In the genomic region with DNA sequence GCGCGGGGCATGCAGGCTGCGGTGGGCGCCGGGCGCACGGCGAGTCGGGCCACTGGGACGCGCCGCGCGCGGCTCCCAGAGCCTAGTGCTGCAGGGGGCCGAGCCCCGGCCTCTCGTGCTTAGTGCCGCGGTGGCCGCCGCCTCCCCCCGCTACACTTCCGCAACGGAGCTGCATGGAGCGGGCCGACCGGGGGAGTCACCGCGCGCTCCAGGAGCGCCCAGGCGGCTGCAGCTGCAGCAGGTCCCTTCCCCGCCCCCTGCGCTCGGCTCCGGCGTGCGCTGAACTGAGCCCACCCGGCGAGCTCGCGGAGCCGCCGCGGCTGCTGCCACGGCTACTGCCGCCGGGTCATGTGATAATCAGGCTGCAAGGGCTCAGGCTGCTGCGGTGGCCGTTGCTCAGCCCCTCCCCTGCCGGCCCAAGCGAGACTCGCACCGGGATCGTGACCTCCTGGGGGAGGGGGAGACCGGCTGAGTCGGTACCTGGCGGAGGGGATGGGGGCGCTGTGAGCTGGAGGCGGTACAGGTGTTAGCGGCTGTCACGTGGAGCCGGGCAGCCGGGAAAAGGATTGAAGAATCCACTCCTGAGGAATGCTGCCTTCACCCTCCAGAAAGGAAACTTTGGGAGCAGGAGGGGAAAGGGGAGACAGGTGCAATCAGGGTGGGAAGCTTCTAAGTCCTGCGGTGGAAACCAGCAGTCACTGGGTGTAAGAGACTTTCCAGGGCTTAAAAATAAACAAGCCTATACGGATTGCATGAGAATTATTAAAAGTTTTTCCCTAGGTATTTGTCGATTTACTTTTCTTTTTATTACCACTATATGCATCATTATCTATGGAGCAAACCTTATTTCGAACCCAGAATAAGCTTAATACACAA, we compare ENCODE assay signal across 8 cellular contexts. TPM values are rescaled to one million over a fixed set of nuclear protein-coding genes. Genes with fewer than 3 reads are reported as not detected.
DNase-seq lines count a peak whose midpoint lies in the region; ATAC-seq and TF ChIP-seq lines count a peak whose summit lies in the region.

A gene with protein sequence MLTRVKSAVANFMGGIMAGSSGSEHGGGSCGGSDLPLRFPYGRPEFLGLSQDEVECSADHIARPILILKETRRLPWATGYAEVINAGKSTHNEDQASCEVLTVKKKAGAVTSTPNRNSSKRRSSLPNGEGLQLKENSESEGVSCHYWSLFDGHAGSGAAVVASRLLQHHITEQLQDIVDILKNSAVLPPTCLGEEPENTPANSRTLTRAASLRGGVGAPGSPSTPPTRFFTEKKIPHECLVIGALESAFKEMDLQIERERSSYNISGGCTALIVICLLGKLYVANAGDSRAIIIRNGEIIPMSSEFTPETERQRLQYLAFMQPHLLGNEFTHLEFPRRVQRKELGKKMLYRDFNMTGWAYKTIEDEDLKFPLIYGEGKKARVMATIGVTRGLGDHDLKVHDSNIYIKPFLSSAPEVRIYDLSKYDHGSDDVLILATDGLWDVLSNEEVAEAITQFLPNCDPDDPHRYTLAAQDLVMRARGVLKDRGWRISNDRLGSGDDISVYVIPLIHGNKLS (minus strand): TSS at position 352 of the 876 bp plus-strand sequence. CDS start 414 bp downstream, outside the sequence.

- H3K36me3 ChIP-seq in GM06990 (ENCODE audit: control insufficient read depth, insufficient read depth, low read length) (no peaks in the 10 kb centered on the region), HUES64 (ENCODE audit: insufficient read depth, low read length) (no peaks in the 10 kb centered on the region), OCI-LY3 (replicated peaks; ENCODE audit: low read depth, low read length) (no peaks in the 10 kb centered on the region), ascending aorta (no peaks in the 10 kb centered on the region)

- under 1% methylated on average over 66 of the region's 69 CpGs for WGBS in HUES64

- H3K9ac ChIP-seq in HUES64 (ENCODE audit: low read depth, low read length) (peak within 1 kb of the TSS; percentile 66), OCI-LY3 (ENCODE audit: low read length) (peak within 1 kb of the TSS; percentile 73)

- H3K27ac ChIP-seq in HUES64 (ENCODE audit: low read depth, low read length): peak within 1 kb of the TSS; percentile 32; the same call in 1 of the 2 replicates
- no peak within 1 kb of the TSS for H3K27ac ChIP-seq in OCI-LY3 (ENCODE audit: low read length)
- H3K27ac ChIP-seq in ascending aorta: peak within 1 kb of the TSS; percentile 63 to 81

- intact Hi-C loops in ascending aorta (cut with DNase I) (loop anchor here (2.0 to 10.0 kb wide), 4 partner anchors 73 to 330 kb away; no protein-coding TSS in a partner anchor), posterior vena cava (cut with DNase I) (no loop called here)

- H3K4me2 ChIP-seq in OCI-LY3 (ENCODE audit: low read length): peak within 1 kb of the TSS; percentile 88

- DNase-seq in GM06990 (ENCODE audit: extremely low read depth, insufficient read length) (peak; percentile 62), ascending aorta (ENCODE audit: low spot score in 2 of 2) (peak in 1 of 2 donors; percentile 69), hepatic stellate cell (ENCODE audit: low spot score) (peak; percentile 67), posterior vena cava (ENCODE audit: low spot score) (peak; percentile 83), GOT3 (lab: John Stamatoyannopoulos, UW) (no peak)

- H3K4me1 ChIP-seq in HUES64 (ENCODE audit: insufficient read depth, low read length): peaks cover 30% of the 10 kb centered on the region
- peaks cover 7% of the 10 kb centered on the region; the same call in 1 of the 2 replicates for H3K4me1 ChIP-seq in OCI-LY3 (ENCODE audit: low read length)
- peaks cover 0 to 4% of the 10 kb centered on the region in 2 donors for H3K4me1 ChIP-seq in ascending aorta

- H3K27me3 ChIP-seq in GM06990 (replicated peaks; ENCODE audit: control insufficient read depth, insufficient read depth, low read length) (peaks cover 2% of the 10 kb centered on the region), HUES64 (ENCODE audit: insufficient read depth, low read length) (peaks cover 10% of the 10 kb centered on the region; the same call in 1 of the 2 replicates), OCI-LY3 (ENCODE audit: low read depth, low read length) (peaks cover 25% of the 10 kb centered on the region), ascending aorta (no peaks in the 10 kb centered on the region)

- no peaks in the 10 kb centered on the region for H3K79me2 ChIP-seq in OCI-LY3 (ENCODE audit: low read length)

- H3K4me3 ChIP-seq in GM06990 (replicated peaks; ENCODE audit: low read depth, low read length): peak within 1 kb of the TSS; percentile 63
- peak within 1 kb of the TSS; percentile 68 for H3K4me3 ChIP-seq in HUES64 (ENCODE audit: low read length)
- peak within 1 kb of the TSS; percentile 93 for H3K4me3 ChIP-seq in OCI-LY3 (ENCODE audit: low read length)
- H3K4me3 ChIP-seq in ascending aorta: peak within 1 kb of the TSS; percentile 70 to 83

- peaks cover 5% of the 10 kb centered on the region; the same call in 1 of the 2 replicates for H4K20me1 ChIP-seq in OCI-LY3 (ENCODE audit: insufficient read depth, low read length)

- H3K9me3 ChIP-seq in HUES64 (ENCODE audit: insufficient read depth, low read depth, low read length) (no peaks in the 10 kb centered on the region), OCI-LY3 (ENCODE audit: insufficient read depth, low read length) (no peaks in the 10 kb centered on the region), ascending aorta (no peaks in the 10 kb centered on the region)

- peak; percentile 74 for ATAC-seq in GM21717 (IDR thresholded peaks at IDR 0.05; ENCODE audit: unreplicated experiment)

- H2AFZ ChIP-seq in OCI-LY3 (ENCODE audit: low read depth, low read length): peak within 1 kb of the TSS; percentile 77

- TF ChIP-seq CTCF in GM06990 (IDR thresholded peaks at IDR 0.05; ENCODE audit: insufficient read depth, low read length, poor library complexity, severe bottlenecking) (peak; percentile 59), OCI-LY3 (IDR thresholded peaks at IDR 0.05; ENCODE audit: low read depth, low read length) (peak; percentile 71), ascending aorta (IDR thresholded peaks at IDR 0.05) (peak; percentile 19 to 53 (median 43))

RNA-seq across cellular contexts. Expression of the gene that starts here (rescaled TPM):
- polyA plus RNA-seq in HUES64 (2013, experiment 1 of 2): 13.9 TPM
- 12.7 TPM for polyA plus RNA-seq in HUES64 (2013, experiment 2 of 2)
- total RNA-seq in ascending aorta: 0.85 TPM
- total RNA-seq in posterior vena cava: 1 to 10 TPM; 1.3 to 2.8 TPM
